15 cellular contexts compared by ENCODE assay signal in the genomic region with DNA sequence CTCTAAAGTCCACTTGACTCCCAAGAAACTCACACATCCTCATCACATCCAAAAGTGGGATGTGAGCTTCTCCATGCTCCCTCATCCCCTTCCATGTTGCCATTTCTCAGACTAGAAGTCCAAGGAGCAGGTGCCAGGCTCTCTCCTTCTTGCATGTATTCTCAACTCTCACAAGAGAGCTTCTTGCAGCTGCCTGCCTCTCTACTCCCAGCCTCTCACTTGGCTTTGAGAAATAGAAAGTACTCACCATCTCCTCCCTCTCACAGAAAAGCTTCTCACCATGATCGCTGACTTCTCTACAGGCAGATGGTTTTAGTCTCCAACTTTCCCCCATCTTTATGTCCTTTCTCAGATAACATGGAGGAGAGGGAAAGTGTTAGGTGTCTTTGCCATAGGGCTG. TPM values are rescaled to one million over a fixed set of nuclear protein-coding genes. Genes with fewer than 3 reads are reported as not detected.
DNase-seq lines count a peak whose midpoint lies in the region; ATAC-seq and TF ChIP-seq lines count a peak whose summit lies in the region.
"Had no signal": no experiment of that assay in that cellular context is flagged by ENCODE, and none has a peak within 500 bp of the region (broad histone marks: within the 10 kb centered on the region; RNA-seq: fewer than 3 reads in every experiment).

No MANE protein-coding gene starts in this region.

- DNase-seq in left ventricle myocardium inferior (no peak), left ventricle myocardium superior (no peak), ascending aorta (ENCODE audit: low spot score in 2 of 2) (no peak), osteoblast (ENCODE audit: insufficient read length, low spot score, missing footprints) (peak; percentile 72), NCI-H446 treated with DMSO at 0.1 percent for 48 hours (lab: John Stamatoyannopoulos, UW) (no peak), uterus (no peak)
- no peak for DNase-seq in activated naive CD4-positive, alpha-beta T cell (lab: John Stamatoyannopoulos, UW)
- DNase-seq: 8988T; ACHN; Calu3; CD4-positive, alpha-beta T cell; DMS 273 treated with DMSO at 0.1 percent for 48 hours; H7 had no signal

- H3K36me3 ChIP-seq in left ventricle myocardium inferior (no peaks in the 10 kb centered on the region), ascending aorta (no peaks in the 10 kb centered on the region), osteoblast (ENCODE audit: insufficient read depth, low read length) (peaks cover 41% of the 10 kb centered on the region), uterus (no peaks in the 10 kb centered on the region)
- H3K36me3 ChIP-seq: BLaER1 treated with 17β-estradiol and CSF1 and Interleukin-3, amounts not matched to agents 10 nM and 100 nM had no signal

- peak overlapping the region; percentile 8 for H3K27ac ChIP-seq in left ventricle myocardium inferior (replicated peaks)
- peak overlapping the region; percentile 72 to 80 for H3K27ac ChIP-seq in ascending aorta
- peak overlapping the region; percentile 55 for H3K27ac ChIP-seq in osteoblast (ENCODE audit: low read depth, low read length)
- no peak overlapping the region for H3K27ac ChIP-seq in uterus
- H3K27ac ChIP-seq: BLaER1 treated with 17β-estradiol and CSF1 and Interleukin-3, amounts not matched to agents 10 nM and 100 nM had no signal

- H2AFZ ChIP-seq in osteoblast (ENCODE audit: low read length) = no peak overlapping the region
- H2AFZ ChIP-seq: GM23338 had no signal

- H3K9me3 ChIP-seq in left ventricle myocardium inferior (replicated peaks) (no peaks in the 10 kb centered on the region), ascending aorta (no peaks in the 10 kb centered on the region), osteoblast (ENCODE audit: low read depth, low read length) (no peaks in the 10 kb centered on the region), uterus (no peaks in the 10 kb centered on the region)
- H3K9me3 ChIP-seq: BLaER1 treated with 17β-estradiol and CSF1 and Interleukin-3, amounts not matched to agents 10 nM and 100 nM had no signal

- peaks cover 13% of the 10 kb centered on the region for H4K20me1 ChIP-seq in osteoblast (ENCODE audit: insufficient read depth, low read length)
- H4K20me1 ChIP-seq: BLaER1 treated with 17β-estradiol and CSF1 and Interleukin-3, amounts not matched to agents 10 nM and 100 nM had no signal

- H3K4me2 ChIP-seq in osteoblast (ENCODE audit: insufficient read depth, low read length) = no peak overlapping the region
- H3K4me2 ChIP-seq: BLaER1 treated with 17β-estradiol and CSF1 and Interleukin-3, amounts not matched to agents 10 nM and 100 nM; GM23338 had no signal

- no peak for ATAC-seq in left ventricle myocardium superior
- ATAC-seq: GM23338 had no signal

- H3K27me3 ChIP-seq in left ventricle myocardium inferior (ENCODE audit: low read depth) (no peaks in the 10 kb centered on the region), ascending aorta (no peaks in the 10 kb centered on the region), osteoblast (ENCODE audit: insufficient read depth, low read length) (no peaks in the 10 kb centered on the region), uterus (no peaks in the 10 kb centered on the region)
- H3K27me3 ChIP-seq: BLaER1 treated with 17β-estradiol and CSF1 and Interleukin-3, amounts not matched to agents 10 nM and 100 nM had no signal

- H3K79me2 ChIP-seq in osteoblast (ENCODE audit: insufficient read depth, low read length) = peaks cover 94% of the 10 kb centered on the region

- no peak overlapping the region for H3K4me3 ChIP-seq in left ventricle myocardium inferior
- H3K4me3 ChIP-seq in ascending aorta = no peak overlapping the region
- no peak overlapping the region for H3K4me3 ChIP-seq in osteoblast (ENCODE audit: insufficient read depth, low read length)
- H3K4me3 ChIP-seq in uterus = no peak overlapping the region
- H3K4me3 ChIP-seq: BLaER1 treated with 17β-estradiol and CSF1 and Interleukin-3, amounts not matched to agents 10 nM and 100 nM; GM23338 had no signal

- H3K4me1 ChIP-seq in left ventricle myocardium inferior (peaks cover 15% of the 10 kb centered on the region), ascending aorta (peaks cover 18 to 31% of the 10 kb centered on the region in 2 donors), osteoblast (ENCODE audit: insufficient read depth, low read length) (peaks cover 72% of the 10 kb centered on the region), uterus (no peaks in the 10 kb centered on the region)

- TF ChIP-seq CTCF in left ventricle myocardium inferior (IDR thresholded peaks at IDR 0.05; ENCODE audit: borderline replicate concordance) = no peak
- TF ChIP-seq CTCF in ascending aorta (IDR thresholded peaks at IDR 0.05) = no peak
- TF ChIP-seq CTCF in osteoblast (IDR thresholded peaks at IDR 0.05; ENCODE audit: extremely low read depth, low read depth, low read length) = no peak
- no peak for TF ChIP-seq CTCF in uterus (IDR thresholded peaks at IDR 0.05)

- no peak for TF ChIP-seq POLR2A in uterus (IDR thresholded peaks at IDR 0.05)

- intact Hi-C loops in left ventricle myocardium inferior (cut with micrococcal nuclease) = no loop called here
- intact Hi-C loops in left ventricle myocardium superior (cut with micrococcal nuclease) = no loop called here
- intact Hi-C loops in ascending aorta (cut with DNase I) = no loop called here
- intact Hi-C loops in uterus (cut with DNase I; ENCODE audit: low total_unique reads) = no loop called here

RNA-seq across cellular contexts. Expression of a gene that starts 26.6 kb away (rescaled TPM):
- total RNA-seq in left ventricle myocardium inferior (16.4 TPM), left ventricle myocardium superior (12.0 TPM), ascending aorta (459 TPM), osteoblast (311 and 720 TPM in 2 replicates), uterus (10 to 100 TPM in 3 of 4 donors, 1 to 10 TPM in 1; 2.6 to 30.9 (median 18.0) TPM)
- total RNA-seq: CD4-positive, alpha-beta T cell had no signal

Comparison
In these comparisons a context has a peak if more than half of its experiments do, and no peak if none do; other contexts are left out.
1. H3K27ac ChIP-seq: peak in left ventricle myocardium inferior (single experiment), ascending aorta (2 of 2) and osteoblast (single experiment); none in uterus (0 of 2).